In genomic region chr9:128683340-128684064, GRCh38 we compare ENCODE assay signal across 8 cellular contexts. TPM values are rescaled to one million over a fixed set of nuclear protein-coding genes. Genes with fewer than 3 reads are reported as not detected.
A peak's percentile ranks its signal among the peaks of the same experiment; 100 is the strongest.
DNase-seq lines count a peak whose midpoint lies in the region; ATAC-seq and TF ChIP-seq lines count a peak whose summit lies in the region.

No MANE protein-coding gene starts in this region.

- peak overlapping the region; percentile 88 for H3K27ac Mint-ChIP-seq in activated CD8-positive, alpha-beta T cell treated with anti-CD3 and anti-CD28 coated beads, Interleukin-2, amount 10 ng/mL, durations not matched to agents 7 days and 5 days

- H3K4me1 ChIP-seq in foreskin keratinocyte = no peaks in the 10 kb centered on the region

- CTCF ChIA-PET in activated CD8-positive, alpha-beta T cell treated with anti-CD3 and anti-CD28 coated beads, Interleukin-2, amount 10 ng/mL, durations not matched to agents 7 days and 5 days (lab: Charles Lee) = interaction anchor here (1.2 to 2.3 kb wide), 3 partner anchors 9 to 135 kb away, joined by 3 to 12 read pairs (median 8); partner anchors contain the start of genes ENDOG and PKN3

- no peaks in the 10 kb centered on the region for H3K9me3 Mint-ChIP-seq in activated CD8-positive, alpha-beta T cell treated with anti-CD3 and anti-CD28 coated beads, Interleukin-2, amount 10 ng/mL, durations not matched to agents 7 days and 5 days (ENCODE audit: insufficient read depth)

- H3K4me1 Mint-ChIP-seq in activated CD8-positive, alpha-beta T cell treated with anti-CD3 and anti-CD28 coated beads, Interleukin-2, amount 10 ng/mL, durations not matched to agents 7 days and 5 days (ENCODE audit: low read depth) = peaks cover 53% of the 10 kb centered on the region

- H3K36me3 Mint-ChIP-seq in activated CD8-positive, alpha-beta T cell treated with anti-CD3 and anti-CD28 coated beads, Interleukin-2, amount 10 ng/mL, durations not matched to agents 7 days and 5 days (ENCODE audit: low read depth) = peaks cover 22% of the 10 kb centered on the region

- ATAC-seq in activated CD8-positive, alpha-beta T cell treated with anti-CD3 and anti-CD28 coated beads, Interleukin-2, amount 10 ng/mL, durations not matched to agents 7 days and 5 days = peak; percentile 34
- ATAC-seq in foreskin keratinocyte (peak; percentile 1), omental fat pad (ENCODE audit: low FRiP score) (peak; percentile 60), HG03442 (IDR thresholded peaks at IDR 0.05; ENCODE audit: unreplicated experiment) (no peak), GM19351 (IDR thresholded peaks at IDR 0.05; ENCODE audit: unreplicated experiment) (no peak)

- TF ChIP-seq CTCF in foreskin keratinocyte (conservative IDR thresholded peaks at IDR 0.05) = no peak
- TF ChIP-seq CTCF in omental fat pad (IDR thresholded peaks at IDR 0.05) = no peak

- H3K27me3 Mint-ChIP-seq in activated CD8-positive, alpha-beta T cell treated with anti-CD3 and anti-CD28 coated beads, Interleukin-2, amount 10 ng/mL, durations not matched to agents 7 days and 5 days (ENCODE audit: low read depth) = no peaks in the 10 kb centered on the region

- no peak for TF ChIP-seq RAD21 in Ishikawa (IDR thresholded peaks at IDR 0.05; ENCODE audit: low read depth)

- H3K4me3 Mint-ChIP-seq in activated CD8-positive, alpha-beta T cell treated with anti-CD3 and anti-CD28 coated beads, Interleukin-2, amount 10 ng/mL, durations not matched to agents 7 days and 5 days = peak overlapping the region; percentile 91

- no peak for TF ChIP-seq EP300 in Ishikawa (IDR thresholded peaks at IDR 0.05; ENCODE audit: borderline replicate concordance)

- DNase-seq in NCI-H524 (lab: John Stamatoyannopoulos, UW) = peak; percentile 30 to 52
- DNase-seq in NCI-H524 treated with DMSO at 0.1 percent for 48 hours (lab: John Stamatoyannopoulos, UW) = no peak
- DNase-seq in activated CD8-positive, alpha-beta T cell treated with anti-CD3 and anti-CD28 coated beads, Interleukin-2, amount 10 ng/mL, durations not matched to agents 7 days and 5 days = peak; percentile 58
- peak; percentile 68 to 87 for DNase-seq in foreskin keratinocyte
- no peak for DNase-seq in omental fat pad (ENCODE audit: low spot score)

- H3K27ac ChIP-seq in foreskin keratinocyte = peak overlapping the region; percentile 93

- H3K27me3 ChIP-seq in foreskin keratinocyte = no peaks in the 10 kb centered on the region

- POLR2A ChIA-PET in activated CD8-positive, alpha-beta T cell treated with anti-CD3 and anti-CD28 coated beads, Interleukin-2, amount 10 ng/mL, durations not matched to agents 7 days and 5 days (lab: Charles Lee) = interaction anchor here (0.6 to 1.9 kb wide), 5 partner anchors 29 to 347 kb away, joined by 3 to 4 read pairs (median 4); partner anchors contain the start of gene ZDHHC12

TF ChIP-seq in Ishikawa, 13 proteins besides CTCF, POLR2A, EP300 and RAD21:
- TF ChIP-seq MAX (IDR thresholded peaks at IDR 0.05) = peak; percentile 93
- TF ChIP-seq TEAD4 (IDR thresholded peaks at IDR 0.05) = peak; percentile 58; the same call in 1 of the 2 replicates
- peak; percentile 60; the same call in 1 of the 2 replicates for TF ChIP-seq ZBTB7A (IDR thresholded peaks at IDR 0.05; ENCODE audit: low read depth)
- TF ChIP-seq FOXM1 (IDR thresholded peaks at IDR 0.05; ENCODE audit: borderline replicate concordance, low read depth) = no peak
- TF ChIP-seq USF1 (IDR thresholded peaks at IDR 0.05) = peak; percentile 47; the same call in 1 of the 2 replicates
- TF ChIP-seq YY1 (IDR thresholded peaks at IDR 0.05; ENCODE audit: low read depth) = no peak
- TF ChIP-seq CEBPB (IDR thresholded peaks at IDR 0.05) = peak; percentile 66; the same call in 1 of the 2 replicates

RNA-seq across cellular contexts. Expression of gene SET, which starts 5.5 kb away (rescaled TPM):
- 100 to 1,000 TPM; 574 to 607 TPM for total RNA-seq in activated CD8-positive, alpha-beta T cell treated with anti-CD3 and anti-CD28 coated beads, Interleukin-2, amount 10 ng/mL, durations not matched to agents 7 days and 5 days
- total RNA-seq in foreskin keratinocyte (400 and 487 TPM in 2 replicates), omental fat pad (100 to 1,000 TPM; 112 to 226 (median 139) TPM)
- 221 and 296 TPM in 2 replicates for polyA plus RNA-seq in foreskin keratinocyte

RNA-seq across cellular contexts. Expression of gene PKN3, which starts 18.8 kb away (rescaled TPM):
- total RNA-seq in activated CD8-positive, alpha-beta T cell treated with anti-CD3 and anti-CD28 coated beads, Interleukin-2, amount 10 ng/mL, durations not matched to agents 7 days and 5 days = 1 to 10 TPM; 7.6 to 8.0 TPM
- total RNA-seq in foreskin keratinocyte = 7.1 and 9.3 TPM in 2 replicates
- polyA plus RNA-seq in foreskin keratinocyte = 7.7 and 8.8 TPM in 2 replicates
- 10 to 100 TPM in 1 of 4 donors, 1 to 10 TPM in 3; 4.2 to 12.0 (median 7.5) TPM for total RNA-seq in omental fat pad

RNA-seq across cellular contexts. Expression of gene DYNC2I2, which starts 26.9 kb away (rescaled TPM):
- total RNA-seq in activated CD8-positive, alpha-beta T cell treated with anti-CD3 and anti-CD28 coated beads, Interleukin-2, amount 10 ng/mL, durations not matched to agents 7 days and 5 days = 10 to 100 TPM; 68.9 to 76.3 TPM
- total RNA-seq in foreskin keratinocyte (66.6 and 77.3 TPM in 2 replicates), omental fat pad (10 to 100 TPM; 12.8 to 24.7 (median 21.3) TPM)
- 84.8 and 92.9 TPM in 2 replicates for polyA plus RNA-seq in foreskin keratinocyte

RNA-seq across cellular contexts. Expression of gene ZDHHC12, which starts 40.4 kb away (rescaled TPM):
- 10 to 100 TPM; 80.4 to 88.4 TPM for total RNA-seq in activated CD8-positive, alpha-beta T cell treated with anti-CD3 and anti-CD28 coated beads, Interleukin-2, amount 10 ng/mL, durations not matched to agents 7 days and 5 days
- total RNA-seq in foreskin keratinocyte = 66.8 and 76.8 TPM in 2 replicates
- 115 and 122 TPM in 2 replicates for polyA plus RNA-seq in foreskin keratinocyte
- 10 to 100 TPM; 23.6 to 40.6 (median 30.8) TPM for total RNA-seq in omental fat pad

Comparison
In these comparisons a context has a peak if more than half of its experiments do, and no peak if none do; other contexts are left out.
1. DNase-seq: peak in NCI-H524 (2 of 2), activated CD8-positive, alpha-beta T cell treated with anti-CD3 and anti-CD28 coated beads, Interleukin-2, amount 10 ng/mL, durations not matched to agents 7 days and 5 days (single experiment) and foreskin keratinocyte (2 of 2); none in NCI-H524 treated with DMSO at 0.1 percent for 48 hours (single experiment) and omental fat pad (single experiment).
2. ATAC-seq: peak in activated CD8-positive, alpha-beta T cell treated with anti-CD3 and anti-CD28 coated beads, Interleukin-2, amount 10 ng/mL, durations not matched to agents 7 days and 5 days (single experiment), foreskin keratinocyte (single experiment) and omental fat pad (single experiment); none in HG03442 (single experiment) and GM19351 (single experiment).